Comparison of ENCODE assay signal across 14 cellular contexts in the genomic region with DNA sequence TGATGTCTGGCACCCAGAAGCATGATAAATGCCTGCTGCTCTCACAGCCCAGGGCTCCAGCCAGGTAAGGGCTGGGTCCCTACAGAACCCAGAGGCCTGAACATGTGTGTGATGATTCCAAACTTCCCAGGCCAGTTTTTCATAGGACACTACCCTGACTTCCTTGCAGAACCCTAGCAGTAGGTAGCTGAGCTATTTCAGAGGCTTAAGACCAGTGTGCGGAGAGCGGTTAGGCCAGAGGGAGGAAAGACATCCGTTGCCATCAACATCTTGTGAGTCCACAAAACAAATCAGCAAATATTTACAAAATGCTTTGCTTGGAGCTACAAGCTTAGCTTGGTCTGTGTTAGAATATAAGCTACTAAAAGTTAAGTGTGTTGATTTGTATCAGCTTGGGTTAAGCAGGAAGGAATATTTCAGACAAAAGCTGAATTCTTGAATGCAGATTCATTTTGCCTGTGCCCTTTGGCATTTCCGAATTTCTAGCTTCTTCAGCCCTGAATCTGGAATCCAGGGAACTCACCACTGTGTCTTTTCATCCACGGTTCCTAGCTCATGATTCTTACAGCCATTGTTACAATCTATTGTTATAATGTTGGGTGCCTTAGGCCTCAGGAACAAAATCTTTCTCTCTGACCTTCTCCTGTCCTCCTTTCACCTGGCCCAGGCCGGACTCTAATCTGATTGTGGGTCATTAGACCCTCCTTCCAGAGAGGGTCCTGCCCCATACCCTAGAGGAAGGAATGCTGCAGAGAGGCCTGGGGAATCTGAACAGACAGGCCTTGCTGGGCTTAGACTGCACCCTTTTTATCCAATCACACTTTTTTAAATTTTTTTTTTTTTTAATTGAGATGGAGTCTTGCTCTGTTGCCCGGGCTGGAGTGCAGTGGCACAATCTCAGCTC.
"Had no signal": no experiment of that assay in that cellular context is flagged by ENCODE, and none has a peak within 500 bp of the region (broad histone marks: within the 10 kb centered on the region; RNA-seq: fewer than 3 reads in every experiment).

No MANE protein-coding gene starts in this region.

- H3K27ac ChIP-seq: lower lobe of right lung, thyroid gland, uterus had no signal

- H3K9me3 ChIP-seq: lower lobe of right lung, pancreas, thyroid gland, uterus had no signal

- H3K4me1 Mint-ChIP-seq: activated CD4-positive, alpha-beta T cell treated with anti-CD3 and anti-CD28 coated beads, Interleukin-2, amount 10 ng/mL, durations not matched to agents 7 days and 5 days had no signal

- H3K27ac Mint-ChIP-seq: activated CD4-positive, alpha-beta T cell treated with anti-CD3 and anti-CD28 coated beads, Interleukin-2, amount 10 ng/mL, durations not matched to agents 7 days and 5 days; activated naive CD8-positive, alpha-beta T cell treated with anti-CD3 and anti-CD28 coated beads for 36 hours; activated T-helper 1 cell treated with anti-CD3 and anti-CD28 coated beads, Interleukin-12 subunit alpha, Interleukin-12 subunit beta, Interleukin-2, Interleukin-4 antibody, amounts not matched to agents 30 ng/mL and 10 ng/mL and 1 ng/mL, durations not matched to agents 14 hours and 24 hours and 36 hours; brain; stimulated activated memory B cell treated with anti-CD40 and anti-IgM and Interleukin-4, amounts not matched to agents 10 μg/mL and 1 μg/mL and 100 μg/mL, for 72 hours had no signal

- H3K4me3 ChIP-seq: lower lobe of right lung, pancreas, thyroid gland, uterus had no signal

- ATAC-seq: lower lobe of right lung; pancreas; stimulated activated memory B cell treated with anti-CD40 and anti-IgM and Interleukin-4, amounts not matched to agents 10 μg/mL and 1 μg/mL and 100 μg/mL, for 72 hours had no signal

- H3K4me1 ChIP-seq: uterus had no signal

- H3K9me3 Mint-ChIP-seq: activated naive CD8-positive, alpha-beta T cell treated with anti-CD3 and anti-CD28 coated beads for 36 hours had no signal

- H3K27me3 Mint-ChIP-seq: activated CD4-positive, alpha-beta T cell treated with anti-CD3 and anti-CD28 coated beads, Interleukin-2, amount 10 ng/mL, durations not matched to agents 7 days and 5 days; activated naive CD8-positive, alpha-beta T cell treated with anti-CD3 and anti-CD28 coated beads for 36 hours; stimulated activated memory B cell treated with anti-CD40 and anti-IgM and Interleukin-4, amounts not matched to agents 10 μg/mL and 1 μg/mL and 100 μg/mL, for 72 hours had no signal

- H3K36me3 ChIP-seq: pancreas, thyroid gland, uterus had no signal

- DNase-seq: activated CD4-positive, alpha-beta T cell treated with anti-CD3 and anti-CD28 coated beads, Interleukin-2, amount 10 ng/mL, durations not matched to agents 7 days and 5 days; activated naive CD8-positive, alpha-beta T cell treated with anti-CD3 and anti-CD28 coated beads for 36 hours; amygdala; erythroblast; hypothalamus; lower lobe of right lung; pancreas; stimulated activated CD4-positive, alpha-beta T cell treated with anti-CD3 and anti-CD28 coated beads, Interleukin-2, amount 100 ng/mL, for 48 hours; SW 1271; thyroid gland; uterus had no signal

- H3K4me3 Mint-ChIP-seq: activated CD4-positive, alpha-beta T cell treated with anti-CD3 and anti-CD28 coated beads, Interleukin-2, amount 10 ng/mL, durations not matched to agents 7 days and 5 days; activated naive CD8-positive, alpha-beta T cell treated with anti-CD3 and anti-CD28 coated beads for 36 hours; activated T-helper 1 cell treated with anti-CD3 and anti-CD28 coated beads, Interleukin-12 subunit alpha, Interleukin-12 subunit beta, Interleukin-2, Interleukin-4 antibody, amounts not matched to agents 30 ng/mL and 10 ng/mL and 1 ng/mL, durations not matched to agents 14 hours and 24 hours and 36 hours; brain; stimulated activated memory B cell treated with anti-CD40 and anti-IgM and Interleukin-4, amounts not matched to agents 10 μg/mL and 1 μg/mL and 100 μg/mL, for 72 hours had no signal

- H3K27me3 ChIP-seq: pancreas, thyroid gland, uterus had no signal
